Comparison of ENCODE assay signal across 1 cellular context in genomic region chr15:58876306-58876705, GRCh38.
TF ChIP-seq lines count a peak whose summit lies in the region.

No MANE protein-coding gene starts in this region.

TF ChIP-seq in K562, 482 proteins besides CTCF, POLR2A, EP300 and RAD21:
- no peak for TF ChIP-seq NFYB (IDR thresholded peaks at IDR 0.05; ENCODE audit: extremely low read depth, insufficient read length)
- TF ChIP-seq SOX6 (IDR thresholded peaks at IDR 0.05): no peak
- peak; percentile 52; the same call in 1 of the 2 replicates for TF ChIP-seq SUPT5H (IDR thresholded peaks at IDR 0.05)
- TF ChIP-seq NR4A1 (CRISPR knock-in tag; IDR thresholded peaks at IDR 0.05): no peak
- no peak for TF ChIP-seq NR4A1 (tag; IDR thresholded peaks at IDR 0.05)
- no peak for TF ChIP-seq ARID2 (IDR thresholded peaks at IDR 0.05)
